In the genomic region with DNA sequence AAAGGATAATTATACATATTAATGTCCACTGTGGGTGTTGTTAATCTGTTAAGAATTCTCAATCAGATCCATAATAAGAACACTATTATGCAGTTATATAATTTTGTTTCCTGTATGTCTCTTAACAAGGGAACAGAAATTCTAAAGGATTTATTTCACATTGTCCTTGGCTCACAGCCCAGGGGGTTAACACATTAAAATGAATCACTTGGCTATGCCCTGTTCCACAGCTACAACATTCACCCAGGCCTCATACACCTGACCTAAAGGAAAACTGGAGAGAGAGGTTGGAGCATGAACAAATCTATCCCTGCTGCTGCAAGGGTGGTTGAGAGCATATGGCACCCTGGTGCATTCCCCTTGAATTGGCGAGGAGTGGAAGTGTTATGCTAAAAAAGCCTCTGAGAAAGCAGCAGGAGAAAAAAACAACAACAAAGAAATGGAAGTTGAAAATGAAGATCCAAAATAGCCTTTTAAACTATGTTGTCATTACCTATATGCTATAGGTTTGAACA, we compare ENCODE assay signal across 26 cellular contexts.
"Had no signal": no experiment of that assay in that cellular context is flagged by ENCODE, and none has a peak within 500 bp of the region (broad histone marks: within the 10 kb centered on the region; RNA-seq: fewer than 3 reads in every experiment).

No MANE protein-coding gene starts in this region.

- H3K36me3 Mint-ChIP-seq: naive B cell; stimulated activated effector memory CD8-positive, alpha-beta T cell treated with anti-CD3 and anti-CD28 coated beads, Interleukin-12 subunit alpha, Interleukin-12 subunit beta, amount 100 ng/mL, for 72 hours had no signal

- H3K4me3 ChIP-seq: coronary artery, esophagus squamous epithelium, heart right ventricle, lower lobe of right lung, pancreas, stomach, thyroid gland had no signal

- H3K36me3 ChIP-seq: esophagus squamous epithelium, heart right ventricle, lower lobe of right lung, neutrophil, pancreas, stomach, thyroid gland had no signal

- FAIRE-seq: endothelial cell of umbilical vein, keratinocyte, pancreas had no signal

- H3K27me3 ChIP-seq: esophagus squamous epithelium, heart right ventricle, neutrophil, pancreas, stomach, thyroid gland had no signal

- H3K4me1 ChIP-seq: esophagus squamous epithelium, heart right ventricle, thyroid gland had no signal

- H3K27ac ChIP-seq: coronary artery, esophagus squamous epithelium, heart right ventricle, lower lobe of right lung, neutrophil, pancreas, stomach, thyroid gland had no signal

- H3K27me3 Mint-ChIP-seq: naive B cell; natural killer cell treated with Interleukin-12 subunit alpha and Interleukin-12 subunit beta and Interleukin-15 and Interleukin-18, amount 100 ng/mL, for 72 hours had no signal

- H3K9me3 ChIP-seq: esophagus squamous epithelium, lower lobe of right lung, neutrophil, pancreas, thyroid gland had no signal

- DNase-seq: dermis blood vessel endothelial cell; effector memory CD4-positive, alpha-beta T cell; erythroblast; esophagus squamous epithelium; foreskin melanocyte; glutamatergic neuron; heart right ventricle; left ventricle myocardium superior; lower lobe of right lung; naive B cell; pancreas; stimulated activated CD4-positive, alpha-beta T cell treated with anti-CD3 and anti-CD28 coated beads, Interleukin-2, amount 100 ng/mL, for 24 hours; stimulated activated CD4-positive, alpha-beta T cell treated with anti-CD3 and anti-CD28 coated beads, Interleukin-4, amount 100 ng/mL, for 24 hours; stimulated activated naive CD4-positive, alpha-beta T cell treated with Interleukin-2 at 50 U/mL for 16 hours; stomach; thyroid gland; trophoblast cell had no signal

- H3K4me3 Mint-ChIP-seq: memory B cell; naive B cell; natural killer cell treated with Interleukin-12 subunit alpha and Interleukin-12 subunit beta and Interleukin-15 and Interleukin-18, amount 100 ng/mL, for 72 hours; neural crest cell; stimulated activated effector memory CD8-positive, alpha-beta T cell treated with anti-CD3 and anti-CD28 coated beads, Interleukin-12 subunit alpha, Interleukin-12 subunit beta, amount 100 ng/mL, for 72 hours had no signal

- H3K4me1 Mint-ChIP-seq: memory B cell; naive B cell; neural crest cell; stimulated activated effector memory CD8-positive, alpha-beta T cell treated with anti-CD3 and anti-CD28 coated beads, Interleukin-12 subunit alpha, Interleukin-12 subunit beta, amount 100 ng/mL, for 72 hours had no signal

- H3K27ac Mint-ChIP-seq: memory B cell; naive B cell; natural killer cell treated with Interleukin-12 subunit alpha and Interleukin-12 subunit beta and Interleukin-15 and Interleukin-18, amount 100 ng/mL, for 72 hours; stimulated activated effector memory CD8-positive, alpha-beta T cell treated with anti-CD3 and anti-CD28 coated beads, Interleukin-12 subunit alpha, Interleukin-12 subunit beta, amount 100 ng/mL, for 72 hours had no signal

- ATAC-seq: heart right ventricle; left ventricle myocardium superior; lower lobe of right lung; natural killer cell treated with Interleukin-12 subunit alpha and Interleukin-12 subunit beta and Interleukin-15 and Interleukin-18, amount 100 ng/mL, for 72 hours; pancreas; sciatic nerve; stimulated activated effector memory CD8-positive, alpha-beta T cell treated with anti-CD3 and anti-CD28 coated beads, Interleukin-12 subunit alpha, Interleukin-12 subunit beta, amount 100 ng/mL, for 72 hours had no signal
